In genomic region chr14:32625211-32625610, GRCh38 we compare ENCODE assay signal across 24 cellular contexts.
"Had no signal": no experiment of that assay in that cellular context is flagged by ENCODE, and none has a peak within 500 bp of the region (broad histone marks: within the 10 kb centered on the region; RNA-seq: fewer than 3 reads in every experiment).

No MANE protein-coding gene starts in this region.

- DNase-seq: kidney glomerular epithelial cell; left cardiac atrium; left lung; lower lobe of right lung; mammary epithelial cell; mesenchymal stem cell; naive thymus-derived CD8-positive, alpha-beta T cell; nucleus accumbens; pancreas; posterior cingulate gyrus; retina; right cardiac atrium; sigmoid colon; small intestine; spleen; stimulated activated CD4-positive, alpha-beta T cell treated with anti-CD3 and anti-CD28 coated beads, Interleukin-4, amount 100 ng/mL, for 24 hours; stimulated activated naive B cell treated with anti-CD40 and anti-IgM and Interleukin-4, amounts not matched to agents 10 μg/mL and 1 μg/mL and 100 μg/mL, for 72 hours; stimulated activated naive CD8-positive, alpha-beta T cell treated with anti-CD3 and anti-CD28 coated beads, Interleukin-15, Interleukin-2, amounts not matched to agents 100 U/mL and 50 U/mL, for 24 hours; stomach; testis; thyroid gland; transverse colon; upper lobe of left lung had no signal

- ATAC-seq: left cardiac atrium; left lung; lower lobe of right lung; naive thymus-derived CD8-positive, alpha-beta T cell; pancreas; right cardiac atrium; stimulated activated naive B cell treated with anti-CD40 and anti-IgM and Interleukin-4, amounts not matched to agents 10 μg/mL and 1 μg/mL and 100 μg/mL, for 72 hours; stimulated activated naive CD8-positive, alpha-beta T cell treated with anti-CD3 and anti-CD28 coated beads, Interleukin-15, Interleukin-2, amounts not matched to agents 100 U/mL and 50 U/mL, for 24 hours had no signal

- FAIRE-seq: keratinocyte had no signal
